In the genomic region with DNA sequence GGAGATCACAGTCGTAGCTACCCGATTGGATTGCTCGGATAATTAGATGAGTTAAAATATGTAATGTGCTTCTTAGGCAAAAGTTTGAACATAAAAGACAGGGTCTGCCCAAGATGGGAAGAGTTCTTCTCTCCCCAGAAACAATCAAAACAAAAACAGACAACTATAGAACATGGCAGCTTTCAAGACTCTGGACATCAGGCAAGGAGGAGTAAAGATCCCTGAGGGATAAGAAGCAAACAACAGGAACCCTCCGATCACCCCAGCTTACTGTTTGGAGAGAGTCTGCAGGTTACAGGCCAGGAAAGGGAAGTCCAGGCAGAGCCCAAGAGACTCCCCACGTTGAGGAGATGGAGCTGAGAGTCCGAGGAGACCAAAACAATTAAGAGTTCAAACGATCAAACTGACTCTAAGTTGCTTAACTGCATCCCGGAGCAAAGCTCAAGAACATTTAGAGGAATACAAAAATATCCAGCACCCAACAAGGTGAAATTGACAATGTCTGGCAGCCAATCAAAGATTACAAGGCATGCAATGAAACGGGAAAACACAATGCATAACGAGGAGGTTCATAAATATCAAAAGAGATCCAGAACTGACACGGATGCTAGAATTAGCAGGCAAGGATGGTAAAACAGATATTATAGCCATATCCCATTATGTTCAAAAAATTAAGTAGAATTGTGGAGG, we compare ENCODE assay signal across 31 cellular contexts. TPM values are rescaled to one million over a fixed set of nuclear protein-coding genes. Genes with fewer than 3 reads are reported as not detected.
"Had no signal": no experiment of that assay in that cellular context is flagged by ENCODE, and none has a peak within 500 bp of the region (broad histone marks: within the 10 kb centered on the region; RNA-seq: fewer than 3 reads in every experiment).

No MANE protein-coding gene starts in this region.

- H3K4me3 Mint-ChIP-seq: memory B cell, mesothelial cell of epicardium, nephron had no signal

- H3K27ac Mint-ChIP-seq: memory B cell, mesothelial cell of epicardium, nephron had no signal

- H3K9me3 ChIP-seq: esophagus muscularis mucosa, gastrocnemius medialis, left lung, lower lobe of right lung, neutrophil, sigmoid colon, stomach, thoracic aorta had no signal

- ATAC-seq: gastrocnemius medialis, left lung, lower lobe of right lung had no signal

- H3K4me1 Mint-ChIP-seq: mesothelial cell of epicardium, nephron had no signal

- H3K9me3 Mint-ChIP-seq: immature natural killer cell, memory B cell, mesothelial cell of epicardium, nephron had no signal

- DNase-seq: effector memory CD4-positive, alpha-beta T cell; gastrocnemius medialis; left lung; lower lobe of right lung; posterior cingulate gyrus; sigmoid colon; stimulated activated CD4-positive, alpha-beta T cell treated with anti-CD3 and anti-CD28 coated beads, Interleukin-2, amount 100 ng/mL, for 24 hours; stimulated activated CD4-positive, alpha-beta T cell treated with anti-CD3 and anti-CD28 coated beads, Interleukin-4, amount 100 ng/mL, for 4 hours; stimulated activated naive CD4-positive, alpha-beta T cell; stomach; substantia nigra; trophoblast cell had no signal

- H3K27ac ChIP-seq: coronary artery, dorsolateral prefrontal cortex, epithelial cell of prostate, esophagus muscularis mucosa, gastrocnemius medialis, left lung, lower lobe of right lung, neutrophil, sigmoid colon, skin epidermis, stomach, thoracic aorta had no signal

- H3K36me3 ChIP-seq: esophagus muscularis mucosa, gastrocnemius medialis, left lung, lower lobe of right lung, neutrophil, sigmoid colon, stomach, thoracic aorta had no signal

- H3K4me1 ChIP-seq: esophagus muscularis mucosa, gastrocnemius medialis had no signal

- H3K4me3 ChIP-seq: coronary artery, dorsolateral prefrontal cortex, esophagus muscularis mucosa, gastrocnemius medialis, left lung, lower lobe of right lung, sigmoid colon, skin epidermis, stomach, thoracic aorta had no signal

- H3K36me3 Mint-ChIP-seq: immature natural killer cell, memory B cell, mesothelial cell of epicardium had no signal

- FAIRE-seq: endometrium, keratinocyte had no signal

RNA-seq across cellular contexts. Expression of a gene that starts 3.9 kb away (rescaled TPM):
- total RNA-seq: chondrocyte, fibroblast of villous mesenchyme, mesothelial cell of epicardium, myocyte, osteocyte, pulmonary artery endothelial cell, urinary bladder had no signal
- polyA plus RNA-seq: keratinocyte had no signal

RNA-seq across cellular contexts. Expression of a gene that starts 30.7 kb away (rescaled TPM):
- total RNA-seq: chondrocyte, fibroblast of villous mesenchyme, mesothelial cell of epicardium, myocyte, osteocyte had no signal
- polyA plus RNA-seq: keratinocyte had no signal
